8 cellular contexts compared by ENCODE assay signal in genomic region chr17:21019976-21020575, GRCh38. TPM values are rescaled to one million over a fixed set of nuclear protein-coding genes. Genes with fewer than 3 reads are reported as not detected.
DNase-seq lines count a peak whose midpoint lies in the region; ATAC-seq, FAIRE-seq and TF ChIP-seq lines count a peak whose summit lies in the region.

No MANE protein-coding gene starts in this region.

- TF ChIP-seq CTCF in AG04449 (IDR thresholded peaks at IDR 0.05; ENCODE audit: insufficient read depth, low read length, missing control alignments): peak; percentile 36
- peak; percentile 23 for TF ChIP-seq CTCF in RWPE2 (IDR thresholded peaks at IDR 0.05; ENCODE audit: poor library complexity, severe bottlenecking)

- POLR2A ChIA-PET in AG04449 (lab: Yijun Ruan, JAX): no interaction called here

- TF ChIP-seq POLR2A in GM12891 (IDR thresholded peaks at IDR 0.05; ENCODE audit: low read depth, low read length): no peak

- CTCF ChIA-PET in AG04449 (lab: Yijun Ruan, JAX): interaction anchor here (0.7 to 1.8 kb wide), 5 partner anchors 9 to 99 kb away, joined by 3 to 7 read pairs (median 5); no protein-coding TSS in a partner anchor

- DNase-seq in AG04449 (ENCODE audit: low read depth, low spot score) (no peak), GM12891 (ENCODE audit: insufficient read length, low spot score) (no peak), RWPE2 (ENCODE audit: low spot score) (no peak), myocyte (ENCODE audit: low read depth) (peak; percentile 48), GDM1 (lab: John Stamatoyannopoulos, UW) (no peak), GM19240 (ENCODE audit: insufficient read length, low spot score) (no peak)
- DNase-seq in central memory CD4-positive, alpha-beta T cell: peak; percentile 25

- peak; percentile 71 for FAIRE-seq in GM12891 (lab: Jason Lieb, UNC)

- H3K4me3 ChIP-seq in AG04449 (ENCODE audit: low read depth, low read length) (no peak overlapping the region), RWPE2 (ENCODE audit: severe bottlenecking) (no peak overlapping the region)

- ATAC-seq in RWPE2 (ENCODE audit: low read depth): 0 out of 3 replicates have a peak, but pooled peaks have one; percentile 29
- no peak for ATAC-seq in HG03469 (IDR thresholded peaks at IDR 0.05; ENCODE audit: unreplicated experiment)

- H3K36me3 ChIP-seq in RWPE2 (ENCODE audit: low read depth): peaks cover 100% of the 10 kb centered on the region

- no peaks in the 10 kb centered on the region for H3K27me3 ChIP-seq in RWPE2 (ENCODE audit: insufficient read depth, poor library complexity, severe bottlenecking)

- H3K27ac ChIP-seq in RWPE2 (ENCODE audit: poor library complexity, severe bottlenecking): no peak overlapping the region

- H3K4me1 ChIP-seq in RWPE2 (ENCODE audit: insufficient read depth, poor library complexity, severe bottlenecking): no peaks in the 10 kb centered on the region

- H3K9me3 ChIP-seq in RWPE2 (ENCODE audit: severe bottlenecking): no peaks in the 10 kb centered on the region

TF ChIP-seq in GM12891, 5 proteins besides CTCF, POLR2A, EP300 and RAD21:
- TF ChIP-seq POLR2AphosphoS5 (IDR thresholded peaks at IDR 0.05; ENCODE audit: low read depth, low read length) (no peak), TAF1 (IDR thresholded peaks at IDR 0.05; ENCODE audit: low read depth, low read length) (no peak), SPI1 (IDR thresholded peaks at IDR 0.05; ENCODE audit: low read depth, low read length) (no peak), PAX5 (IDR thresholded peaks at IDR 0.05; ENCODE audit: insufficient read depth, low read length, severe bottlenecking) (no peak), POU2F2 (IDR thresholded peaks at IDR 0.05; ENCODE audit: low read depth, low read length) (no peak)

RNA-seq across cellular contexts. Expression of gene USP22, which starts 22.7 kb away (rescaled TPM):
- polyA plus RNA-seq in GM12891 (2012; ENCODE audit: low read depth, missing spikeins): 47.3 TPM
- total RNA-seq in myocyte: 268 and 312 TPM in 2 replicates
- polyA plus RNA-seq in myocyte (2012): 169 TPM

Comparison
In these comparisons a context has a peak if more than half of its experiments do, and no peak if none do; other contexts are left out.
1. DNase-seq: peak in central memory CD4-positive, alpha-beta T cell (single experiment) and myocyte (single experiment); none in AG04449 (single experiment), GM12891 (single experiment), RWPE2 (single experiment), GDM1 (single experiment) and GM19240 (single experiment).